ENCODE assay signal across 8 cellular contexts in genomic region chr5:142783601-142784291, GRCh38. TPM values are rescaled to one million over a fixed set of nuclear protein-coding genes. Genes with fewer than 3 reads are reported as not detected.
DNase-seq lines count a peak whose midpoint lies in the region; ATAC-seq and TF ChIP-seq lines count a peak whose summit lies in the region.

No MANE protein-coding gene starts in this region.

- H3K9me3 Mint-ChIP-seq in endothelial cell (ENCODE audit: unreplicated experiment), result no peaks in the 10 kb centered on the region

- peak overlapping the region; percentile 62 for H3K27ac Mint-ChIP-seq in endothelial cell (ENCODE audit: unreplicated experiment)

- CTCF ChIA-PET in SK-N-SH (lab: Yijun Ruan, JAX), result interaction anchor here (0.6 to 2.6 kb wide), 19 partner anchors 12 to 105 kb away, joined by 3 to 15 read pairs (median 4); partner anchors contain the start of gene ARHGAP26

- 0 out of 2 replicates have a peak, but pooled peaks cover 3% of the 10 kb centered on the region for H3K79me2 ChIP-seq in SK-N-SH (ENCODE audit: insufficient read depth)
- no peaks in the 10 kb centered on the region for H3K79me2 ChIP-seq in osteoblast (ENCODE audit: insufficient read depth, low read length)

- no peak overlapping the region for H3K4me3 ChIP-seq in SK-N-SH (ENCODE audit: low read depth in 2 of 2, low read length in 1 of 2)
- no peak overlapping the region for H3K4me3 ChIP-seq in osteoblast (ENCODE audit: insufficient read depth, low read length)

- peak; percentile 86 for ATAC-seq in GM21825 (IDR thresholded peaks at IDR 0.05; ENCODE audit: unreplicated experiment)
- no peak for ATAC-seq in GM19035 (IDR thresholded peaks at IDR 0.05; ENCODE audit: unreplicated experiment)

- H2AFZ ChIP-seq in SK-N-SH (ENCODE audit: low read depth) (peak overlapping the region; percentile 31; the same call in 1 of the 2 replicates), osteoblast (ENCODE audit: low read length) (peak overlapping the region; percentile 52)

- peak; percentile 6 for DNase-seq in COLO829 (ENCODE audit: low spot score)
- peak; percentile 76 for DNase-seq in SK-N-SH
- no peak for DNase-seq in endothelial cell (ENCODE audit: low spot score)
- peak; percentile 66 for DNase-seq in osteoblast (ENCODE audit: insufficient read length, low spot score, missing footprints)
- DNase-seq in T1000 (lab: John Stamatoyannopoulos, UW), result no peak
- no peak for DNase-seq in NCI-H446 (lab: John Stamatoyannopoulos, UW)

- no peak overlapping the region for H3K4me3 Mint-ChIP-seq in endothelial cell (ENCODE audit: unreplicated experiment)

- 21% methylated on average over 3 of the region's 9 CpGs for WGBS in SK-N-SH (ENCODE audit: low lambda C conversion rate)

- H3K9me3 ChIP-seq in SK-N-SH (no peaks in the 10 kb centered on the region), osteoblast (ENCODE audit: low read depth, low read length) (no peaks in the 10 kb centered on the region)

- TF ChIP-seq RAD21 in SK-N-SH (IDR thresholded peaks at IDR 0.05; ENCODE audit: low read length), result peak; percentile 13; the same call in 1 of the 2 replicates

- no peak overlapping the region for H3K9ac ChIP-seq in SK-N-SH

- H3K27ac ChIP-seq in SK-N-SH (ENCODE audit: low read depth in 2 of 2, low read length in 1 of 2) (peak overlapping the region; percentile 17 to 93; a peak in 3 of 4 replicates), osteoblast (ENCODE audit: low read depth, low read length) (no peak overlapping the region)

- POLR2A ChIA-PET in SK-N-SH (lab: Yijun Ruan, JAX), result interaction anchor here (0.9 to 2.7 kb wide), 3 partner anchors 11 to 25 kb away, joined by 3 to 15 read pairs (median 8); partner anchors contain the start of gene ARHGAP26

- no peaks in the 10 kb centered on the region for H3K27me3 ChIP-seq in SK-N-SH (ENCODE audit: insufficient read depth)
- H3K27me3 ChIP-seq in osteoblast (ENCODE audit: insufficient read depth, low read length), result no peaks in the 10 kb centered on the region

- TF ChIP-seq EP300 in SK-N-SH (IDR thresholded peaks at IDR 0.05; ENCODE audit: borderline replicate concordance in 1 of 2, low read depth in 1 of 2, low read length in 1 of 2), result peak in 1 of 2 experiments; percentile 60; a peak in 1 of 4 replicates

- H3K36me3 Mint-ChIP-seq in endothelial cell (ENCODE audit: low read depth, unreplicated experiment), result no peaks in the 10 kb centered on the region

- peak overlapping the region; percentile 53 for H3K4me2 ChIP-seq in SK-N-SH
- H3K4me2 ChIP-seq in osteoblast (ENCODE audit: insufficient read depth, low read length), result peak overlapping the region; percentile 60

- H3K9me2 ChIP-seq in SK-N-SH, result no peaks in the 10 kb centered on the region

- H3K27me3 Mint-ChIP-seq in endothelial cell (ENCODE audit: unreplicated experiment), result peaks cover 3% of the 10 kb centered on the region

- H4K20me1 ChIP-seq in SK-N-SH (ENCODE audit: insufficient read depth) (no peaks in the 10 kb centered on the region), osteoblast (ENCODE audit: insufficient read depth, low read length) (no peaks in the 10 kb centered on the region)

- peak; percentile 8; the same call in 1 of the 2 replicates for TF ChIP-seq CTCF in SK-N-SH (IDR thresholded peaks at IDR 0.05)
- no peak for TF ChIP-seq CTCF in endothelial cell (IDR thresholded peaks at IDR 0.05; ENCODE audit: unreplicated experiment)
- no peak for TF ChIP-seq CTCF in osteoblast (IDR thresholded peaks at IDR 0.05; ENCODE audit: extremely low read depth, low read depth, low read length)

- peaks cover 35 to 54% of the 10 kb centered on the region in 2 experiments for H3K4me1 ChIP-seq in SK-N-SH (ENCODE audit: control insufficient read depth in 1 of 2, insufficient read depth in 2 of 2, low read depth in 1 of 2, low read length in 1 of 2)
- peaks cover 19% of the 10 kb centered on the region for H3K4me1 ChIP-seq in osteoblast (ENCODE audit: insufficient read depth, low read length)

- H3K4me1 Mint-ChIP-seq in endothelial cell (ENCODE audit: unreplicated experiment), result peaks cover 50% of the 10 kb centered on the region

- H3F3A ChIP-seq in SK-N-SH (replicated peaks; ENCODE audit: insufficient read depth), result no peaks in the 10 kb centered on the region

- H3K36me3 ChIP-seq in SK-N-SH (replicated peaks in 1 of 2; ENCODE audit: control insufficient read depth in 1 of 2, insufficient read depth in 2 of 2, low read length in 1 of 2) (no peaks in the 10 kb centered on the region), osteoblast (ENCODE audit: insufficient read depth, low read length) (no peaks in the 10 kb centered on the region)

TF ChIP-seq in SK-N-SH, 30 proteins besides CTCF, POLR2A, EP300 and RAD21:
- TF ChIP-seq FOXJ3 (CRISPR knock-in tag; IDR thresholded peaks at IDR 0.05) (peak; percentile 28; the same call in 1 of the 2 replicates), MXI1 (IDR thresholded peaks at IDR 0.05; ENCODE audit: low read depth, low read length) (peak; percentile 64), CHD2 (IDR thresholded peaks at IDR 0.05; ENCODE audit: low read length, partially characterized antibody) (peak; percentile 70), POLR2AphosphoS5 (IDR thresholded peaks at IDR 0.05; ENCODE audit: low read depth, low read length) (no peak), MAX (IDR thresholded peaks at IDR 0.05; ENCODE audit: low read depth) (0 out of 2 replicates have a peak, but pooled peaks have one; percentile 38), GATA2 (CRISPR knock-in tag; IDR thresholded peaks at IDR 0.05) (peak; percentile 7; the same call in 1 of the 2 replicates), JUND (IDR thresholded peaks at IDR 0.05) (no peak), NRF1 (IDR thresholded peaks at IDR 0.05; ENCODE audit: low read depth, low read length) (no peak), RCOR1 (IDR thresholded peaks at IDR 0.05; ENCODE audit: low read length) (peak; percentile 82)

RNA-seq across cellular contexts. Expression of gene ARHGAP26, which starts 13.6 kb away (rescaled TPM):
- 6.1 and 8.4 TPM in 2 replicates for polyA plus RNA-seq in SK-N-SH (2012; rRNA removed)
- 4.4 and 4.6 TPM in 2 replicates for polyA plus RNA-seq in SK-N-SH (2012; cell fraction: cytosol; rRNA removed)
- 19.4 and 33.8 TPM in 2 replicates for polyA plus RNA-seq in SK-N-SH (2012; cell fraction: nucleus; rRNA removed)
- total RNA-seq in endothelial cell (ENCODE audit: unreplicated experiment) (81.5 TPM), osteoblast (6.2 and 7.6 TPM in 2 replicates)

Comparison
In these comparisons a context has a peak if more than half of its experiments do, and no peak if none do; other contexts are left out.
1. DNase-seq: peak in COLO829 (single experiment), SK-N-SH (single experiment) and osteoblast (single experiment); none in endothelial cell (single experiment), T1000 (single experiment) and NCI-H446 (0 of 2).